In the genomic region with DNA sequence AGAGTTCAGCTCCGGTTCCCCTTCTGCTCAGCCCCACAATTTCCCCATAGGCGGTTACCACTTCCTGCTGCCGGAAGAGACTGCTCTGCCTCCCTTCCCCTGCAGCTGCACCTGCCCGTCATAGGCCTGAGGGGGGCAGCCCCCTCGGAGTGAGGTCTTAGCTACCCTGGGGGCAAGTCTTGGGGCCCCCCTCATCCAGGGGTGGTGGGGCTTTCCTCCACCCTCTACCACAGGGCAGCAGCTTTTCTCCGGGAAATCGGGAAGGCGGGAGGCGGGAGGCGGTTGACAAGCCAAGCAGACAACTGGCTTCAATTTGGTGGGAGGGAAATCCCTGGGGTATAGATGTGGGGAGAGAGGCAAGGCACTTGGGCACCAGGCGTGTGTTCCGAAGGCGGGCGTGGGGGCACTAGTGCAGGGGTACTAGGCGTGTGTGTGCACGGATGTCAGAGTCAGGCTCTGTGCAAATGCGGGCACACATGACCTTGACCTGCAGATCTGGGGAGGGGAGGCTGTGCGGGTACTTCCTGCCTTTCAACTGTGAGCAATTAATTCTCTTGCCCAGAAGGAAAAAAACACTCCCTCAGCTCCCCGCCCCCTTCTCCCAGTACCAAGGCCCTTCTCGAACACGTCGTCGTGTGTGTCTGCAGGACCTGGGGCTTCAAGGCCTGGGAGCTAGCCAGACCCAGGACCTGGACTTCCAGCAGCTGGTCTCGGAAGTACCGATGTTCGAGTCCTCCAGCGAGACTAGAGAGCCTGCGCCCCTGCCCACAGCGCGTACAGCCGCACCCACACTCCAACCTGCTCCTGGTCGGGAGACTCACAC, we compare ENCODE assay signal across 9 cellular contexts. TPM values are rescaled to one million over a fixed set of nuclear protein-coding genes. Genes with fewer than 3 reads are reported as not detected.
DNase-seq lines count a peak whose midpoint lies in the region; ATAC-seq and TF ChIP-seq lines count a peak whose summit lies in the region.
"Had no signal": no experiment of that assay in that cellular context is flagged by ENCODE, and none has a peak within 500 bp of the region (broad histone marks: within the 10 kb centered on the region; RNA-seq: fewer than 3 reads in every experiment).

No MANE protein-coding gene starts in this region.

- peak overlapping the region; percentile 95 for H3K27ac ChIP-seq in CD8-positive, alpha-beta T cell (ENCODE audit: low read depth, low read length)

- peak overlapping the region; percentile 87 for H3K4me3 Mint-ChIP-seq in CD8-positive, alpha-beta T cell
- peak overlapping the region; percentile 84 for H3K4me3 Mint-ChIP-seq in activated naive CD8-positive, alpha-beta T cell treated with anti-CD3 and anti-CD28 coated beads, Interleukin-2, amount 50 U/mL, for 24 hours

- CTCF ChIA-PET in CD8-positive, alpha-beta T cell (lab: Charles Lee), result interaction anchor here (1.3 to 11.6 kb wide), 6 partner anchors 18 to 132 kb away, joined by 3 to 205 read pairs (median 6); a partner anchor contains a TSS

- H3K36me3 Mint-ChIP-seq in CD8-positive, alpha-beta T cell, result peaks cover 23% of the 10 kb centered on the region
- H3K36me3 Mint-ChIP-seq in activated naive CD8-positive, alpha-beta T cell treated with anti-CD3 and anti-CD28 coated beads, Interleukin-2, amount 50 U/mL, for 24 hours (ENCODE audit: low read depth), result peaks cover 14% of the 10 kb centered on the region

- intact Hi-C loops in CD8-positive, alpha-beta T cell (cut with DNase I, micrococcal nuclease), result loop anchor here (1.0 to 5.0 kb wide), 2 partner anchors 133 to 135 kb away; a partner anchor contains a TSS

- TF ChIP-seq CTCF in CD8-positive, alpha-beta T cell (IDR thresholded peaks at IDR 0.05), result no peak
- TF ChIP-seq CTCF in GM20000 (IDR thresholded peaks at IDR 0.05; ENCODE audit: extremely low read depth, missing control alignments), result no peak
- TF ChIP-seq CTCF in LNCaP clone FGC (IDR thresholded peaks at IDR 0.05; ENCODE audit: control insufficient read depth, extremely low read depth, insufficient read depth), result no peak

- ATAC-seq in CD8-positive, alpha-beta T cell, result peak; percentile 47
- ATAC-seq in SK-N-SH treated with all-trans-retinoic acid at 6 μM for 48 hours, result peak; percentile 6
- peak; percentile 42 for ATAC-seq in activated naive CD8-positive, alpha-beta T cell treated with anti-CD3 and anti-CD28 coated beads, Interleukin-2, amount 50 U/mL, for 24 hours

- H3K27me3 ChIP-seq in CD8-positive, alpha-beta T cell (ENCODE audit: insufficient read depth, low read length), result no peaks in the 10 kb centered on the region
- no peaks in the 10 kb centered on the region for H3K27me3 ChIP-seq in iPS-15b (ENCODE audit: control insufficient read depth, insufficient read depth, low read length)

- peak overlapping the region; percentile 70 for H3K9ac ChIP-seq in iPS-15b (ENCODE audit: low read depth, low read length)

- POLR2A ChIA-PET in CD8-positive, alpha-beta T cell (lab: Charles Lee), result interaction anchor here (1.0 to 10.2 kb wide), 9 partner anchors 9 to 471 kb away, joined by 3 to 100 read pairs (median 5); a partner anchor contains a TSS

- no peaks in the 10 kb centered on the region for H3K9me3 Mint-ChIP-seq in CD8-positive, alpha-beta T cell
- no peaks in the 10 kb centered on the region for H3K9me3 Mint-ChIP-seq in activated naive CD8-positive, alpha-beta T cell treated with anti-CD3 and anti-CD28 coated beads, Interleukin-2, amount 50 U/mL, for 24 hours

- H3K27ac Mint-ChIP-seq in CD8-positive, alpha-beta T cell, result peak overlapping the region; percentile 99
- peak overlapping the region; percentile 93 for H3K27ac Mint-ChIP-seq in activated naive CD8-positive, alpha-beta T cell treated with anti-CD3 and anti-CD28 coated beads, Interleukin-2, amount 50 U/mL, for 24 hours

- peak; percentile 47 to 87 (median 74) for DNase-seq in CD8-positive, alpha-beta T cell
- peak; percentile 86 for DNase-seq in GM20000 (ENCODE audit: low spot score)
- DNase-seq in LNCaP clone FGC (ENCODE audit: low read depth), result no peak
- DNase-seq in activated naive CD8-positive, alpha-beta T cell treated with anti-CD3 and anti-CD28 coated beads, Interleukin-2, amount 50 U/mL, for 24 hours, result peak; percentile 72
- DNase-seq in stimulated activated CD4-positive, alpha-beta T cell treated with anti-CD3 and anti-CD28 coated beads, Interleukin-12 subunit alpha, Interleukin-12 subunit beta, amount 100 ng/mL, for 48 hours (ENCODE audit: low read depth in 2 of 3, low spot score in 1 of 3), result peak in 2 of 3 donors; percentile 54 to 61
- no peak for DNase-seq in DMS114 treated with DMSO at 0.1 percent for 48 hours (lab: John Stamatoyannopoulos, UW; ENCODE audit: unreplicated experiment)

- H3K4me1 ChIP-seq in CD8-positive, alpha-beta T cell (ENCODE audit: insufficient read depth, low read length), result peaks cover 23% of the 10 kb centered on the region
- no peaks in the 10 kb centered on the region for H3K4me1 ChIP-seq in iPS-15b (ENCODE audit: control insufficient read depth, insufficient read depth, low read length)

- no peaks in the 10 kb centered on the region for H3K9me3 ChIP-seq in CD8-positive, alpha-beta T cell (ENCODE audit: low read length)
- H3K9me3 ChIP-seq in iPS-15b (ENCODE audit: control insufficient read depth, insufficient read depth, low read length), result no peaks in the 10 kb centered on the region

- H3K36me3 ChIP-seq in CD8-positive, alpha-beta T cell (ENCODE audit: insufficient read depth, low read length), result no peaks in the 10 kb centered on the region
- H3K36me3 ChIP-seq in iPS-15b (ENCODE audit: control insufficient read depth, insufficient read depth, low read length), result peaks cover 20% of the 10 kb centered on the region

- peaks cover 38% of the 10 kb centered on the region for H3K4me1 Mint-ChIP-seq in CD8-positive, alpha-beta T cell (ENCODE audit: low read depth)
- H3K4me1 Mint-ChIP-seq in activated naive CD8-positive, alpha-beta T cell treated with anti-CD3 and anti-CD28 coated beads, Interleukin-2, amount 50 U/mL, for 24 hours, result peaks cover 35% of the 10 kb centered on the region

- H3K4me3 ChIP-seq in CD8-positive, alpha-beta T cell (ENCODE audit: low read depth, low read length), result peak overlapping the region; percentile 87
- H3K4me3 ChIP-seq in LNCaP clone FGC (ENCODE audit: low read depth, low read length) (peak overlapping the region; percentile 64), iPS-15b (ENCODE audit: low read depth, low read length) (peak overlapping the region; percentile 71)

- H3K27me3 Mint-ChIP-seq in CD8-positive, alpha-beta T cell (ENCODE audit: low read depth), result no peaks in the 10 kb centered on the region
- H3K27me3 Mint-ChIP-seq in activated naive CD8-positive, alpha-beta T cell treated with anti-CD3 and anti-CD28 coated beads, Interleukin-2, amount 50 U/mL, for 24 hours, result no peaks in the 10 kb centered on the region

TF ChIP-seq in SK-N-SH treated with all-trans-retinoic acid at 6 μM for 48 hours, 23 proteins besides CTCF, POLR2A, EP300 and RAD21:
- TF ChIP-seq ZFP30 (CRISPR knock-in tag; IDR thresholded peaks at IDR 0.05) (no peak), ARNTL (CRISPR knock-in tag; IDR thresholded peaks at IDR 0.05; ENCODE audit: borderline replicate concordance, low read depth) (no peak), ZFP3 (CRISPR knock-in tag; IDR thresholded peaks at IDR 0.05) (no peak), TOX (CRISPR knock-in tag; IDR thresholded peaks at IDR 0.05; ENCODE audit: borderline replicate concordance) (no peak), GLIS3 (CRISPR knock-in tag; IDR thresholded peaks at IDR 0.05) (no peak), ISL1 (CRISPR knock-in tag; IDR thresholded peaks at IDR 0.05) (no peak)
- TF ChIP-seq, protein P1, sequence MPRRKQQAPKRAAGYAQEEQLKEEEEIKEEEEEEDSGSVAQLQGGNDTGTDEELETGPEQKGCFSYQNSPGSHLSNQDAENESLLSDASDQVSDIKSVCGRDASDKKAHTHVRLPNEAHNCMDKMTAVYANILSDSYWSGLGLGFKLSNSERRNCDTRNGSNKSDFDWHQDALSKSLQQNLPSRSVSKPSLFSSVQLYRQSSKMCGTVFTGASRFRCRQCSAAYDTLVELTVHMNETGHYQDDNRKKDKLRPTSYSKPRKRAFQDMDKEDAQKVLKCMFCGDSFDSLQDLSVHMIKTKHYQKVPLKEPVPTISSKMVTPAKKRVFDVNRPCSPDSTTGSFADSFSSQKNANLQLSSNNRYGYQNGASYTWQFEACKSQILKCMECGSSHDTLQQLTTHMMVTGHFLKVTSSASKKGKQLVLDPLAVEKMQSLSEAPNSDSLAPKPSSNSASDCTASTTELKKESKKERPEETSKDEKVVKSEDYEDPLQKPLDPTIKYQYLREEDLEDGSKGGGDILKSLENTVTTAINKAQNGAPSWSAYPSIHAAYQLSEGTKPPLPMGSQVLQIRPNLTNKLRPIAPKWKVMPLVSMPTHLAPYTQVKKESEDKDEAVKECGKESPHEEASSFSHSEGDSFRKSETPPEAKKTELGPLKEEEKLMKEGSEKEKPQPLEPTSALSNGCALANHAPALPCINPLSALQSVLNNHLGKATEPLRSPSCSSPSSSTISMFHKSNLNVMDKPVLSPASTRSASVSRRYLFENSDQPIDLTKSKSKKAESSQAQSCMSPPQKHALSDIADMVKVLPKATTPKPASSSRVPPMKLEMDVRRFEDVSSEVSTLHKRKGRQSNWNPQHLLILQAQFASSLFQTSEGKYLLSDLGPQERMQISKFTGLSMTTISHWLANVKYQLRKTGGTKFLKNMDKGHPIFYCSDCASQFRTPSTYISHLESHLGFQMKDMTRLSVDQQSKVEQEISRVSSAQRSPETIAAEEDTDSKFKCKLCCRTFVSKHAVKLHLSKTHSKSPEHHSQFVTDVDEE (CRISPR knock-in tag; IDR thresholded peaks at IDR 0.05), result no peak
- TF ChIP-seq, protein P2, sequence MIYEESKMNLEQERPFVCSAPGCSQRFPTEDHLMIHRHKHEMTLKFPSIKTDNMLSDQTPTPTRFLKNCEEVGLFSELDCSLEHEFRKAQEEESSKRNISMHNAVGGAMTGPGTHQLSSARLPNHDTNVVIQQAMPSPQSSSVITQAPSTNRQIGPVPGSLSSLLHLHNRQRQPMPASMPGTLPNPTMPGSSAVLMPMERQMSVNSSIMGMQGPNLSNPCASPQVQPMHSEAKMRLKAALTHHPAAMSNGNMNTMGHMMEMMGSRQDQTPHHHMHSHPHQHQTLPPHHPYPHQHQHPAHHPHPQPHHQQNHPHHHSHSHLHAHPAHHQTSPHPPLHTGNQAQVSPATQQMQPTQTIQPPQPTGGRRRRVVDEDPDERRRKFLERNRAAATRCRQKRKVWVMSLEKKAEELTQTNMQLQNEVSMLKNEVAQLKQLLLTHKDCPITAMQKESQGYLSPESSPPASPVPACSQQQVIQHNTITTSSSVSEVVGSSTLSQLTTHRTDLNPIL (CRISPR knock-in tag; IDR thresholded peaks at IDR 0.05; ENCODE audit: low read depth), result no peak

RNA-seq across cellular contexts. Expression of a gene that starts 1.0 kb away (rescaled TPM):
- 100 to 1,000 TPM; 432 to 440 TPM for total RNA-seq in CD8-positive, alpha-beta T cell

RNA-seq across cellular contexts. Expression of a gene that starts 7.8 kb away (rescaled TPM):
- 10 to 100 TPM; 34.4 to 35.3 TPM for total RNA-seq in CD8-positive, alpha-beta T cell

RNA-seq across cellular contexts. Expression of a gene that starts 17.4 kb away (rescaled TPM):
- 1 to 10 TPM; 6.2 to 6.3 TPM for total RNA-seq in CD8-positive, alpha-beta T cell

RNA-seq across cellular contexts. Expression of a gene that starts 22.6 kb away (rescaled TPM):
- total RNA-seq in CD8-positive, alpha-beta T cell, result not detected
- total RNA-seq: T-helper 1 cell treated with Interleukin-12 subunit alpha and Interleukin-12 subunit beta and Interleukin-4 antibody, amounts not matched to agents 30 ng/mL and 1 ng/mL, for 36 hours had no signal

RNA-seq across cellular contexts. Expression of a gene that starts 41.1 kb away (rescaled TPM):
- under 1 TPM in 1 of 2 experiments, not detected in 1; 0.05 TPM for total RNA-seq in CD8-positive, alpha-beta T cell

Comparison
In these comparisons a context has a peak if more than half of its experiments do, and no peak if none do; other contexts are left out.
1. DNase-seq: peak in CD8-positive, alpha-beta T cell (7 of 7), GM20000 (single experiment), activated naive CD8-positive, alpha-beta T cell treated with anti-CD3 and anti-CD28 coated beads, Interleukin-2, amount 50 U/mL, for 24 hours (single experiment) and stimulated activated CD4-positive, alpha-beta T cell treated with anti-CD3 and anti-CD28 coated beads, Interleukin-12 subunit alpha, Interleukin-12 subunit beta, amount 100 ng/mL, for 48 hours (2 of 3); none in LNCaP clone FGC (single experiment) and DMS114 treated with DMSO at 0.1 percent for 48 hours (single experiment).
2. Peak in every context shown above with its lines, with median percentiles within 50 percentile points of each other: ATAC-seq and H3K4me3 ChIP-seq.